Comparison of ENCODE assay signal across 1 cellular context in genomic region chr3:16884084-16884747, GRCh38.
TF ChIP-seq lines count a peak whose summit lies in the region.

No MANE protein-coding gene starts in this region.

TF ChIP-seq in HEK293, 187 proteins besides CTCF, POLR2A, EP300 and RAD21 (continued from another document):
- TF ChIP-seq REST (tag by site-specific recombination; IDR thresholded peaks at IDR 0.05): no peak
- no peak for TF ChIP-seq PRDM6 (tag by site-specific recombination; IDR thresholded peaks at IDR 0.05)
- peak; percentile 100 for TF ChIP-seq ZNF202 (tag by site-specific recombination; IDR thresholded peaks at IDR 0.05; ENCODE audit: borderline replicate concordance)
- no peak for TF ChIP-seq ZFP3 (tag by site-specific recombination; IDR thresholded peaks at IDR 0.05; ENCODE audit: low read depth)
- TF ChIP-seq ZNF24 (tag by site-specific recombination; IDR thresholded peaks at IDR 0.05): no peak
- TF ChIP-seq ZNF394 (tag by site-specific recombination; IDR thresholded peaks at IDR 0.05; ENCODE audit: borderline replicate concordance): no peak
- TF ChIP-seq ZNF157 (tag by site-specific recombination; IDR thresholded peaks at IDR 0.05): no peak
- no peak for TF ChIP-seq ZSCAN23 (tag by site-specific recombination; IDR thresholded peaks at IDR 0.05)
- peak; percentile 65; the same call in 1 of the 2 replicates for TF ChIP-seq BCL11B (tag by site-specific recombination; IDR thresholded peaks at IDR 0.05; ENCODE audit: low read depth)
- TF ChIP-seq ZNF140 (tag by site-specific recombination; IDR thresholded peaks at IDR 0.05): no peak
- TF ChIP-seq ZNF629 (tag by site-specific recombination; IDR thresholded peaks at IDR 0.05): no peak
- no peak for TF ChIP-seq ZNF701 (tag by site-specific recombination; IDR thresholded peaks at IDR 0.05)
- TF ChIP-seq, protein P1, sequence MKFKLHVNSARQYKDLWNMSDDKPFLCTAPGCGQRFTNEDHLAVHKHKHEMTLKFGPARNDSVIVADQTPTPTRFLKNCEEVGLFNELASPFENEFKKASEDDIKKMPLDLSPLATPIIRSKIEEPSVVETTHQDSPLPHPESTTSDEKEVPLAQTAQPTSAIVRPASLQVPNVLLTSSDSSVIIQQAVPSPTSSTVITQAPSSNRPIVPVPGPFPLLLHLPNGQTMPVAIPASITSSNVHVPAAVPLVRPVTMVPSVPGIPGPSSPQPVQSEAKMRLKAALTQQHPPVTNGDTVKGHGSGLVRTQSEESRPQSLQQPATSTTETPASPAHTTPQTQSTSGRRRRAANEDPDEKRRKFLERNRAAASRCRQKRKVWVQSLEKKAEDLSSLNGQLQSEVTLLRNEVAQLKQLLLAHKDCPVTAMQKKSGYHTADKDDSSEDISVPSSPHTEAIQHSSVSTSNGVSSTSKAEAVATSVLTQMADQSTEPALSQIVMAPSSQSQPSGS (tag by site-specific recombination; IDR thresholded peaks at IDR 0.05; ENCODE audit: low read depth): no peak
- no peak for TF ChIP-seq ZNF623 (tag by site-specific recombination; IDR thresholded peaks at IDR 0.05)
- no peak for TF ChIP-seq ZBTB49 (tag by site-specific recombination; IDR thresholded peaks at IDR 0.05; ENCODE audit: low read depth)
- no peak; the same call in 1 of the 2 replicates for TF ChIP-seq ZNF654 (tag by site-specific recombination; IDR thresholded peaks at IDR 0.05; ENCODE audit: low read depth)
- TF ChIP-seq MEIS1 (CRISPR knock-in tag; IDR thresholded peaks at IDR 0.05; ENCODE audit: borderline replicate concordance): no peak
- TF ChIP-seq PBX3 (CRISPR knock-in tag; IDR thresholded peaks at IDR 0.05): no peak
- no peak for TF ChIP-seq ZNF768 (tag by site-specific recombination; IDR thresholded peaks at IDR 0.05)
- no peak for TF ChIP-seq ZNF366 (tag by site-specific recombination; conservative IDR thresholded peaks at IDR 0.05)
- TF ChIP-seq MZF1 (tag by site-specific recombination; IDR thresholded peaks at IDR 0.05; ENCODE audit: borderline replicate concordance): peak; percentile 69
- TF ChIP-seq ZNF76 (tag by site-specific recombination; IDR thresholded peaks at IDR 0.05; ENCODE audit: borderline replicate concordance, low read depth): no peak; the same call in 1 of the 2 replicates
- 0 out of 2 replicates have a peak, but pooled peaks have one; percentile 5 for TF ChIP-seq SP2 (tag by site-specific recombination; IDR thresholded peaks at IDR 0.05)
- TF ChIP-seq ZNF624 (tag by site-specific recombination; IDR thresholded peaks at IDR 0.05): no peak
- TF ChIP-seq KLF10 (tag by site-specific recombination; IDR thresholded peaks at IDR 0.05): no peak
- TF ChIP-seq ZNF350 (tag by site-specific recombination; IDR thresholded peaks at IDR 0.05): no peak
- TF ChIP-seq ZNF621 (tag by site-specific recombination; IDR thresholded peaks at IDR 0.05): no peak
- TF ChIP-seq ZSCAN5A (tag by site-specific recombination; IDR thresholded peaks at IDR 0.05): 0 out of 2 replicates have a peak, but pooled peaks have one; percentile 42
- TF ChIP-seq, protein P2, sequence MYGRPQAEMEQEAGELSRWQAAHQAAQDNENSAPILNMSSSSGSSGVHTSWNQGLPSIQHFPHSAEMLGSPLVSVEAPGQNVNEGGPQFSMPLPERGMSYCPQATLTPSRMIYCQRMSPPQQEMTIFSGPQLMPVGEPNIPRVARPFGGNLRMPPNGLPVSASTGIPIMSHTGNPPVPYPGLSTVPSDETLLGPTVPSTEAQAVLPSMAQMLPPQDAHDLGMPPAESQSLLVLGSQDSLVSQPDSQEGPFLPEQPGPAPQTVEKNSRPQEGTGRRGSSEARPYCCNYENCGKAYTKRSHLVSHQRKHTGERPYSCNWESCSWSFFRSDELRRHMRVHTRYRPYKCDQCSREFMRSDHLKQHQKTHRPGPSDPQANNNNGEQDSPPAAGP (tag by site-specific recombination; IDR thresholded peaks at IDR 0.05): no peak
- TF ChIP-seq, protein P3, sequence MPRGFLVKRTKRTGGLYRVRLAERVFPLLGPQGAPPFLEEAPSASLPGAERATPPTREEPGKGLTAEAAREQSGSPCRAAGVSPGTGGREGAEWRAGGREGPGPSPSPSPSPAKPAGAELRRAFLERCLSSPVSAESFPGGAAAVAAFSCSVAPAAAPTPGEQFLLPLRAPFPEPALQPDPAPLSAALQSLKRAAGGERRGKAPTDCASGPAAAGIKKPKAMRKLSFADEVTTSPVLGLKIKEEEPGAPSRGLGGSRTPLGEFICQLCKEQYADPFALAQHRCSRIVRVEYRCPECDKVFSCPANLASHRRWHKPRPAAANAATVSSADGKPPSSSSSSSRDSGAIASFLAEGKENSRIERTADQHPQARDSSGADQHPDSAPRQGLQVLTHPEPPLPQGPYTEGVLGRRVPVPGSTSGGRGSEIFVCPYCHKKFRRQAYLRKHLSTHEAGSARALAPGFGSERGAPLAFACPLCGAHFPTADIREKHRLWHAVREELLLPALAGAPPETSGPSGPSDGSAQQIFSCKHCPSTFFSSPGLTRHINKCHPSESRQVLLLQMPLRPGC (tag by site-specific recombination; IDR thresholded peaks at IDR 0.05): no peak
- no peak for TF ChIP-seq ZBTB44 (tag by site-specific recombination; IDR thresholded peaks at IDR 0.05)
- no peak for TF ChIP-seq HOXA7 (CRISPR knock-in tag; IDR thresholded peaks at IDR 0.05; ENCODE audit: borderline replicate concordance)
- TF ChIP-seq, protein P4, sequence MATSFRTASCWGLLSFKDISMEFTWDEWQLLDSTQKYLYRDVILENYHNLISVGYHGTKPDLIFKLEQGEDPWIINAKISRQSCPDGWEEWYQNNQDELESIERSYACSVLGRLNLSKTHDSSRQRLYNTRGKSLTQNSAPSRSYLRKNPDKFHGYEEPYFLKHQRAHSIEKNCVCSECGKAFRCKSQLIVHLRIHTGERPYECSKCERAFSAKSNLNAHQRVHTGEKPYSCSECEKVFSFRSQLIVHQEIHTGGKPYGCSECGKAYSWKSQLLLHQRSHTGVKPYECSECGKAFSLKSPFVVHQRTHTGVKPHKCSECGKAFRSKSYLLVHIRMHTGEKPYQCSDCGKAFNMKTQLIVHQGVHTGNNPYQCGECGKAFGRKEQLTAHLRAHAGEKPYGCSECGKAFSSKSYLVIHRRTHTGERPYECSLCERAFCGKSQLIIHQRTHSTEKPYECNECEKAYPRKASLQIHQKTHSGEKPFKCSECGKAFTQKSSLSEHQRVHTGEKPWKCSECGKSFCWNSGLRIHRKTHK (tag by site-specific recombination; IDR thresholded peaks at IDR 0.05): no peak
- TF ChIP-seq ZNF16 (tag by site-specific recombination; IDR thresholded peaks at IDR 0.05; ENCODE audit: low read depth): no peak
- TF ChIP-seq ZNF184 (tag by site-specific recombination; IDR thresholded peaks at IDR 0.05): no peak
- no peak for TF ChIP-seq TCF7L2 (IDR thresholded peaks at IDR 0.05; ENCODE audit: borderline replicate concordance, low read depth, low read length)
- TF ChIP-seq ZBTB1 (tag by site-specific recombination; IDR thresholded peaks at IDR 0.05): no peak
- no peak for TF ChIP-seq ZSCAN16 (tag by site-specific recombination; IDR thresholded peaks at IDR 0.05)
- peak; percentile 41 for TF ChIP-seq ZNF335 (tag by site-specific recombination; conservative IDR thresholded peaks at IDR 0.05)
- TF ChIP-seq KLF16 (tag by site-specific recombination; IDR thresholded peaks at IDR 0.05): no peak
- TF ChIP-seq YY1 (tag by site-specific recombination; IDR thresholded peaks at IDR 0.05): peak; percentile 46; the same call in 1 of the 2 replicates
- TF ChIP-seq HOXD13 (CRISPR knock-in tag; IDR thresholded peaks at IDR 0.05; ENCODE audit: borderline replicate concordance): no peak
- TF ChIP-seq REPIN1 (tag by site-specific recombination; IDR thresholded peaks at IDR 0.05; ENCODE audit: low read depth): no peak
- TF ChIP-seq SCRT1 (tag by site-specific recombination; IDR thresholded peaks at IDR 0.05; ENCODE audit: borderline replicate concordance): no peak
- no peak for TF ChIP-seq YY2 (tag by site-specific recombination; IDR thresholded peaks at IDR 0.05)
